In the genomic region with DNA sequence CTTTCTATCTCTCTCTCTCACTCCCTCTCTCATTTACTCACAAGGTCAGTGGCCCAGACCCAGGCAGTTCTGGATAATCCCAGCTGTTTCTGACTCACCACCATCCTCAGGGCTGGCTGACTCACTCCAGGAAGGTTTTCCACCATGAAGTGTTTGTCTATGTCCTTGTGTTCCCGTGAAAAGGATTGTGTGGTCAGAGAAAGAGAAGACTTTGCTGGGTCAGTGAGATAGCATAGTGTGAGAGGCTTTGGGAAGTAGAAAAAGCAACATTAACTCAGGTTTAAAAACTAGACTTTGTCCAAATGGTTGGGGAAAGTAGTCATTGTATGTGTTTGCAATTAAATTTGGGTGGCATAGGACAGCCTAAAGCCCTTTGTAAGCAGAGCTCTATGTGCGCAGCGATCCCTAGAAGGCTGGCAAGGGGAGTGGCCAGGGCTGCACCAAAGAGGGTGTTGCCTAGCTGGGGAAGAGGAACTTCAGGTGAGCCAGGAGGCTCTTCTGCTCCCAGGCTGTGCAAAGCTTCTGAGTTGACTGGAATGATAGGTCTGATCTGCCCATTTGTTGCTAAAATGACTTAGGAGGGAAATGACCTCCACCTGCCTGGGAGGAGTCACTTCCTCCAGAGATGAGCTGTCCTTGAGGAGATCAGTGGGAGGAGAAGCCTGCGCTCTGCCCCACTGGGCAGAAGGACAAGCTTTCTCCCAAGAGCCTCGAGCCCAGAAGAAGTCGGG, we compare ENCODE assay signal across 1 cellular context.
A peak's percentile ranks its signal among the peaks of the same experiment; 100 is the strongest.
TF ChIP-seq lines count a peak whose summit lies in the region.

No MANE protein-coding gene starts in this region.

TF ChIP-seq in HEK293, 187 proteins besides CTCF, POLR2A, EP300 and RAD21 (continued from another document and continues in another):
- TF ChIP-seq ZNF600 (tag by site-specific recombination; IDR thresholded peaks at IDR 0.05) (peak; percentile 3), ZFP37 (tag by site-specific recombination; IDR thresholded peaks at IDR 0.05) (peak; percentile 96), SP3 (tag by site-specific recombination; IDR thresholded peaks at IDR 0.05) (peak; percentile 70), ZNF221 (tag by site-specific recombination; IDR thresholded peaks at IDR 0.05; ENCODE audit: borderline replicate concordance) (no peak), ZNF529 (tag by site-specific recombination; IDR thresholded peaks at IDR 0.05; ENCODE audit: insufficient replicate concordance) (no peak), ZNF792 (tag by site-specific recombination; IDR thresholded peaks at IDR 0.05) (no peak), SALL2 (tag by site-specific recombination; IDR thresholded peaks at IDR 0.05; ENCODE audit: borderline replicate concordance) (no peak), ZNF426 (tag by site-specific recombination; IDR thresholded peaks at IDR 0.05) (no peak), SP2 (tag by site-specific recombination; IDR thresholded peaks at IDR 0.05) (peak; percentile 35; the same call in 1 of the 2 replicates), ZNF555 (tag by site-specific recombination; conservative IDR thresholded peaks at IDR 0.05) (no peak), ZNF140 (tag by site-specific recombination; IDR thresholded peaks at IDR 0.05) (no peak), ZNF776 (tag by site-specific recombination; IDR thresholded peaks at IDR 0.05; ENCODE audit: borderline replicate concordance) (no peak), ZNF24 (tag by site-specific recombination; IDR thresholded peaks at IDR 0.05) (peak; percentile 85; the same call in 1 of the 2 replicates), HOXA7 (CRISPR knock-in tag; IDR thresholded peaks at IDR 0.05; ENCODE audit: borderline replicate concordance) (no peak), WT1 (tag by site-specific recombination; IDR thresholded peaks at IDR 0.05) (peak; percentile 56; the same call in 1 of the 2 replicates), ZFP3 (tag by site-specific recombination; IDR thresholded peaks at IDR 0.05; ENCODE audit: low read depth) (no peak), ZNF629 (tag by site-specific recombination; IDR thresholded peaks at IDR 0.05) (peak; percentile 94), MYNN (tag by site-specific recombination; IDR thresholded peaks at IDR 0.05; ENCODE audit: borderline replicate concordance) (no peak), ZNF777 (tag by site-specific recombination; IDR thresholded peaks at IDR 0.05; ENCODE audit: borderline replicate concordance) (no peak), ZNF548 (tag by site-specific recombination; IDR thresholded peaks at IDR 0.05) (no peak), ZNF23 (tag by site-specific recombination; IDR thresholded peaks at IDR 0.05; ENCODE audit: borderline replicate concordance) (no peak), ZNF341 (tag by site-specific recombination; IDR thresholded peaks at IDR 0.05; ENCODE audit: low read depth) (peak; percentile 26; the same call in 1 of the 2 replicates), ZNF76 (tag by site-specific recombination; IDR thresholded peaks at IDR 0.05; ENCODE audit: borderline replicate concordance, low read depth) (peak; percentile 30; the same call in 1 of the 2 replicates), HOXC10 (CRISPR knock-in tag; IDR thresholded peaks at IDR 0.05) (no peak), YY2 (tag by site-specific recombination; IDR thresholded peaks at IDR 0.05) (no peak), ZNF626 (tag by site-specific recombination; IDR thresholded peaks at IDR 0.05) (no peak), GLI4 (tag by site-specific recombination; IDR thresholded peaks at IDR 0.05) (no peak), ZNF394 (tag by site-specific recombination; IDR thresholded peaks at IDR 0.05; ENCODE audit: borderline replicate concordance) (peak; percentile 74; the same call in 1 of the 2 replicates), ZNF677 (tag by site-specific recombination; IDR thresholded peaks at IDR 0.05) (no peak), EGR2 (tag by site-specific recombination; IDR thresholded peaks at IDR 0.05; ENCODE audit: low read depth) (no peak), ZNF202 (tag by site-specific recombination; IDR thresholded peaks at IDR 0.05; ENCODE audit: borderline replicate concordance) (no peak), ZNF544 (tag by site-specific recombination; IDR thresholded peaks at IDR 0.05) (no peak), BCL11A (tag by site-specific recombination; IDR thresholded peaks at IDR 0.05; ENCODE audit: low read depth) (peak; percentile 93), TRIM28 (IDR thresholded peaks at IDR 0.05; ENCODE audit: borderline replicate concordance, low read length) (peak; percentile 42; the same call in 1 of the 2 replicates), ZBTB7A (tag by site-specific recombination; IDR thresholded peaks at IDR 0.05; ENCODE audit: low read depth) (peak; percentile 59; the same call in 1 of the 2 replicates), PRDM1 (tag by site-specific recombination; IDR thresholded peaks at IDR 0.05) (peak; percentile 99), ZNF501 (tag by site-specific recombination; IDR thresholded peaks at IDR 0.05) (no peak; the same call in 1 of the 2 replicates), ZNF37A (tag by site-specific recombination; IDR thresholded peaks at IDR 0.05) (no peak), ZBTB1 (tag by site-specific recombination; IDR thresholded peaks at IDR 0.05) (peak; percentile 23; the same call in 1 of the 2 replicates), ZNF132 (tag by site-specific recombination; IDR thresholded peaks at IDR 0.05; ENCODE audit: borderline replicate concordance) (no peak), SCRT2 (tag by site-specific recombination; IDR thresholded peaks at IDR 0.05) (no peak), ZBTB21 (tag by site-specific recombination; IDR thresholded peaks at IDR 0.05) (peak; percentile 64), ZNF324 (tag by site-specific recombination; IDR thresholded peaks at IDR 0.05) (peak; percentile 75; the same call in 1 of the 2 replicates), ZNF391 (tag by site-specific recombination; IDR thresholded peaks at IDR 0.05; ENCODE audit: borderline replicate concordance, low read depth) (no peak; the same call in 1 of the 2 replicates), ZNF658 (tag by site-specific recombination; IDR thresholded peaks at IDR 0.05) (no peak), ZNF146 (tag by site-specific recombination; IDR thresholded peaks at IDR 0.05) (no peak), ZNF121 (tag by site-specific recombination; IDR thresholded peaks at IDR 0.05) (no peak)
- TF ChIP-seq, protein P1, sequence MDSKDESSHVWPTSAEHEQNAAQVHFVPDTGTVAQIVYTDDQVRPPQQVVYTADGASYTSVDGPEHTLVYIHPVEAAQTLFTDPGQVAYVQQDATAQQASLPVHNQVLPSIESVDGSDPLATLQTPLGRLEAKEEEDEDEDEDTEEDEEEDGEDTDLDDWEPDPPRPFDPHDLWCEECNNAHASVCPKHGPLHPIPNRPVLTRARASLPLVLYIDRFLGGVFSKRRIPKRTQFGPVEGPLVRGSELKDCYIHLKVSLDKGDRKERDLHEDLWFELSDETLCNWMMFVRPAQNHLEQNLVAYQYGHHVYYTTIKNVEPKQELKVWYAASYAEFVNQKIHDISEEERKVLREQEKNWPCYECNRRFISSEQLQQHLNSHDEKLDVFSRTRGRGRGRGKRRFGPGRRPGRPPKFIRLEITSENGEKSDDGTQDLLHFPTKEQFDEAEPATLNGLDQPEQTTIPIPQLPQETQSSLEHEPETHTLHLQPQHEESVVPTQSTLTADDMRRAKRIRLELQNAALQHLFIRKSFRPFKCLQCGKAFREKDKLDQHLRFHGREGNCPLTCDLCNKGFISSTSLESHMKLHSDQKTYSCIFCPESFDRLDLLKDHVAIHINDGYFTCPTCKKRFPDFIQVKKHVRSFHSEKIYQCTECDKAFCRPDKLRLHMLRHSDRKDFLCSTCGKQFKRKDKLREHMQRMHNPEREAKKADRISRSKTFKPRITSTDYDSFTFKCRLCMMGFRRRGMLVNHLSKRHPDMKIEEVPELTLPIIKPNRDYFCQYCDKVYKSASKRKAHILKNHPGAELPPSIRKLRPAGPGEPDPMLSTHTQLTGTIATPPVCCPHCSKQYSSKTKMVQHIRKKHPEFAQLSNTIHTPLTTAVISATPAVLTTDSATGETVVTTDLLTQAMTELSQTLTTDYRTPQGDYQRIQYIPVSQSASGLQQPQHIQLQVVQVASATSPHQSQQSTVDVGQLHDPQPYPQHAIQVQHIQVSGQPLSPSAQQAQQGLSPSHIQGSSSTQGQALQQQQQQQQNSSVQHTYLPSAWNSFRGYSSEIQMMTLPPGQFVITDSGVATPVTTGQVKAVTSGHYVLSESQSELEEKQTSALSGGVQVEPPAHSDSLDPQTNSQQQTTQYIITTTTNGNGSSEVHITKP (tag by site-specific recombination; IDR thresholded peaks at IDR 0.05): peak; percentile 91
- TF ChIP-seq, protein P2, sequence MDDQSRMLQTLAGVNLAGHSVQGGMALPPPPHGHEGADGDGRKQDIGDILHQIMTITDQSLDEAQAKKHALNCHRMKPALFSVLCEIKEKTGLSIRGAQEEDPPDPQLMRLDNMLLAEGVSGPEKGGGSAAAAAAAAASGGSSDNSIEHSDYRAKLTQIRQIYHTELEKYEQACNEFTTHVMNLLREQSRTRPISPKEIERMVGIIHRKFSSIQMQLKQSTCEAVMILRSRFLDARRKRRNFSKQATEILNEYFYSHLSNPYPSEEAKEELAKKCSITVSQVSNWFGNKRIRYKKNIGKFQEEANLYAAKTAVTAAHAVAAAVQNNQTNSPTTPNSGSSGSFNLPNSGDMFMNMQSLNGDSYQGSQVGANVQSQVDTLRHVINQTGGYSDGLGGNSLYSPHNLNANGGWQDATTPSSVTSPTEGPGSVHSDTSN (CRISPR knock-in tag; IDR thresholded peaks at IDR 0.05): no peak
- TF ChIP-seq, protein P3, sequence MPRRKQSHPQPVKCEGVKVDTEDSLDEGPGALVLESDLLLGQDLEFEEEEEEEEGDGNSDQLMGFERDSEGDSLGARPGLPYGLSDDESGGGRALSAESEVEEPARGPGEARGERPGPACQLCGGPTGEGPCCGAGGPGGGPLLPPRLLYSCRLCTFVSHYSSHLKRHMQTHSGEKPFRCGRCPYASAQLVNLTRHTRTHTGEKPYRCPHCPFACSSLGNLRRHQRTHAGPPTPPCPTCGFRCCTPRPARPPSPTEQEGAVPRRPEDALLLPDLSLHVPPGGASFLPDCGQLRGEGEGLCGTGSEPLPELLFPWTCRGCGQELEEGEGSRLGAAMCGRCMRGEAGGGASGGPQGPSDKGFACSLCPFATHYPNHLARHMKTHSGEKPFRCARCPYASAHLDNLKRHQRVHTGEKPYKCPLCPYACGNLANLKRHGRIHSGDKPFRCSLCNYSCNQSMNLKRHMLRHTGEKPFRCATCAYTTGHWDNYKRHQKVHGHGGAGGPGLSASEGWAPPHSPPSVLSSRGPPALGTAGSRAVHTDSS (tag by site-specific recombination; IDR thresholded peaks at IDR 0.05): no peak
- TF ChIP-seq, protein P4, sequence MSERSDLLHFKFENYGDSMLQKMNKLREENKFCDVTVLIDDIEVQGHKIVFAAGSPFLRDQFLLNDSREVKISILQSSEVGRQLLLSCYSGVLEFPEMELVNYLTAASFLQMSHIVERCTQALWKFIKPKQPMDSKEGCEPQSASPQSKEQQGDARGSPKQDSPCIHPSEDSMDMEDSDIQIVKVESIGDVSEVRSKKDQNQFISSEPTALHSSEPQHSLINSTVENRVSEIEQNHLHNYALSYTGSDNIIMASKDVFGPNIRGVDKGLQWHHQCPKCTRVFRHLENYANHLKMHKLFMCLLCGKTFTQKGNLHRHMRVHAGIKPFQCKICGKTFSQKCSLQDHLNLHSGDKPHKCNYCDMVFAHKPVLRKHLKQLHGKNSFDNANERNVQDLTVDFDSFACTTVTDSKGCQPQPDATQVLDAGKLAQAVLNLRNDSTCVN (tag by site-specific recombination; optimal IDR thresholded peaks at IDR 0.05): peak; percentile 17
- TF ChIP-seq, protein P5, sequence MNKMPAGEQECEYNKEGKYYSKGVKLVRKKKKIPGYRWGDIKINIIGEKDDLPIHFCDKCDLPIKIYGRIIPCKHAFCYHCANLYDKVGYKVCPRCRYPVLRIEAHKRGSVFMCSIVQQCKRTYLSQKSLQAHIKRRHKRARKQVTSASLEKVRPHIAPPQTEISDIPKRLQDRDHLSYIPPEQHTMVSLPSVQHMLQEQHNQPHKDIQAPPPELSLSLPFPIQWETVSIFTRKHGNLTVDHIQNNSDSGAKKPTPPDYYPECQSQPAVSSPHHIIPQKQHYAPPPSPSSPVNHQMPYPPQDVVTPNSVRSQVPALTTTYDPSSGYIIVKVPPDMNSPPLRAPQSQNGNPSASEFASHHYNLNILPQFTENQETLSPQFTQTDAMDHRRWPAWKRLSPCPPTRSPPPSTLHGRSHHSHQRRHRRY (tag by site-specific recombination; IDR thresholded peaks at IDR 0.05): no peak
- TF ChIP-seq, protein P6, sequence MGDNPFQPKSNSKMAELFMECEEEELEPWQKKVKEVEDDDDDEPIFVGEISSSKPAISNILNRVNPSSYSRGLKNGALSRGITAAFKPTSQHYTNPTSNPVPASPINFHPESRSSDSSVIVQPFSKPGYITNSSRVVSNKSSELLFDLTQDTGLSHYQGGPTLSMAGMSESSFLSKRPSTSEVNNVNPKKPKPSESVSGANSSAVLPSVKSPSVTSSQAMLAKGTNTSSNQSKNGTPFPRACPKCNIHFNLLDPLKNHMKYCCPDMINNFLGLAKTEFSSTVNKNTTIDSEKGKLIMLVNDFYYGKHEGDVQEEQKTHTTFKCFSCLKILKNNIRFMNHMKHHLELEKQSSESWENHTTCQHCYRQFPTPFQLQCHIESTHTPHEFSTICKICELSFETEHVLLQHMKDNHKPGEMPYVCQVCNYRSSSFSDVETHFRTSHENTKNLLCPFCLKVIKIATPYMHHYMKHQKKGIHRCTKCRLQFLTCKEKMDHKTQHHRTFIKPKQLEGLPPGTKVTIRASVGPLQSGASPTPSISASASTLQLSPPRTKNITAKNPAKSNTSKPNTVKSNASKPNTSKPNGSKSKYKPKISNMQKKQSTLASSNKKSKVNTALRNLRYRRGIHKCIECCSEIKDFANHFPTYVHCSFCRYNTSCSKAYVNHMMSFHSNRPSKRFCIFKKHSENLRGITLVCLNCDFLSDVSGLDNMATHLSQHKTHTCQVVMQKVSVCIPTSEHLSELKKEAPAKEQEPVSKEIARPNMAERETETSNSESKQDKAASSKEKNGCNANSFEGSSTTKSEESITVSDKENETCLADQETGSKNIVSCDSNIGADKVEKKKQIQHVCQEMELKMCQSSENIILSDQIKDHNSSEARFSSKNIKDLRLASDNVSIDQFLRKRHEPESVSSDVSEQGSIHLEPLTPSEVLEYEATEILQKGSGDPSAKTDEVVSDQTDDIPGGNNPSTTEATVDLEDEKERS (tag by site-specific recombination; IDR thresholded peaks at IDR 0.05): peak; percentile 68; the same call in 1 of the 2 replicates
- TF ChIP-seq, protein P7, sequence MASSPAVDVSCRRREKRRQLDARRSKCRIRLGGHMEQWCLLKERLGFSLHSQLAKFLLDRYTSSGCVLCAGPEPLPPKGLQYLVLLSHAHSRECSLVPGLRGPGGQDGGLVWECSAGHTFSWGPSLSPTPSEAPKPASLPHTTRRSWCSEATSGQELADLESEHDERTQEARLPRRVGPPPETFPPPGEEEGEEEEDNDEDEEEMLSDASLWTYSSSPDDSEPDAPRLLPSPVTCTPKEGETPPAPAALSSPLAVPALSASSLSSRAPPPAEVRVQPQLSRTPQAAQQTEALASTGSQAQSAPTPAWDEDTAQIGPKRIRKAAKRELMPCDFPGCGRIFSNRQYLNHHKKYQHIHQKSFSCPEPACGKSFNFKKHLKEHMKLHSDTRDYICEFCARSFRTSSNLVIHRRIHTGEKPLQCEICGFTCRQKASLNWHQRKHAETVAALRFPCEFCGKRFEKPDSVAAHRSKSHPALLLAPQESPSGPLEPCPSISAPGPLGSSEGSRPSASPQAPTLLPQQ (tag by site-specific recombination; IDR thresholded peaks at IDR 0.05): peak; percentile 79
- TF ChIP-seq, protein P8, sequence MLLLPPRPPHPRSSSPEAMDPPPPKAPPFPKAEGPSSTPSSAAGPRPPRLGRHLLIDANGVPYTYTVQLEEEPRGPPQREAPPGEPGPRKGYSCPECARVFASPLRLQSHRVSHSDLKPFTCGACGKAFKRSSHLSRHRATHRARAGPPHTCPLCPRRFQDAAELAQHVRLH (tag by site-specific recombination; IDR thresholded peaks at IDR 0.05): peak; percentile 34; the same call in 1 of the 2 replicates
